Comparison of ENCODE assay signal across 12 cellular contexts in genomic region chr4:38562751-38563198, GRCh38.
A peak's percentile ranks its signal among the peaks of the same experiment; 100 is the strongest.
DNase-seq lines count a peak whose midpoint lies in the region; ATAC-seq and TF ChIP-seq lines count a peak whose summit lies in the region.
"Had no signal": no experiment of that assay in that cellular context is flagged by ENCODE, and none has a peak within 500 bp of the region (broad histone marks: within the 10 kb centered on the region; RNA-seq: fewer than 3 reads in every experiment).

No MANE protein-coding gene starts in this region.

- peaks cover 4% of the 10 kb centered on the region for H3K4me1 Mint-ChIP-seq in activated CD8-positive, alpha-beta memory T cell treated with anti-CD3 and anti-CD28 coated beads, Interleukin-2, amount 10 ng/mL, durations not matched to agents 7 days and 5 days

- no TSS peak for BruUV-seq in PC-9 (replicated peaks; lab: Mats Ljungman, UMichigan)

- H3K27ac ChIP-seq in SJCRH30 (peak overlapping the region; percentile 18; the same call in 1 of the 2 replicates), heart left ventricle (peak overlapping the region in 9 of 12 donors; percentile 28 to 77 (median 54)), psoas muscle (no peak overlapping the region), PC-9 (no peak overlapping the region)
- H3K27ac ChIP-seq: ascending aorta, tibial nerve had no signal

- H3K4me3 Mint-ChIP-seq in activated CD8-positive, alpha-beta memory T cell treated with anti-CD3 and anti-CD28 coated beads, Interleukin-2, amount 10 ng/mL, durations not matched to agents 7 days and 5 days, result no peak overlapping the region

- peaks cover 24% of the 10 kb centered on the region for H3K27me3 Mint-ChIP-seq in activated CD8-positive, alpha-beta memory T cell treated with anti-CD3 and anti-CD28 coated beads, Interleukin-2, amount 10 ng/mL, durations not matched to agents 7 days and 5 days

- H3K4me2 ChIP-seq in PC-9, result no peak overlapping the region

- in situ Hi-C loops in GM13976 (cut with MboI; ENCODE audit: low sequenced_read_pairs, unreplicated experiment), result no loop called here

- ATAC-seq in heart left ventricle (peak; percentile 79 to 96 (median 90)), psoas muscle (peak in 3 of 4 donors; percentile 41 to 57 (median 48))
- ATAC-seq in activated CD8-positive, alpha-beta memory T cell treated with anti-CD3 and anti-CD28 coated beads, Interleukin-2, amount 10 ng/mL, durations not matched to agents 7 days and 5 days, result no peak

- intact Hi-C loops in heart left ventricle (cut with DNase I), result loop anchor here in 3 of 10 donors (5.0 to 10.0 kb wide), 3 partner anchors 92 to 240 kb away; partner anchors contain the start of gene KLF3 (in 1 of the 3)
- intact Hi-C loops in psoas muscle (cut with DNase I), result loop anchor here in 1 of 2 donors (10.0 kb wide), 1 partner anchor 238 kb away; no protein-coding TSS in a partner anchor
- intact Hi-C loops in PC-9 (cut with micrococcal nuclease; ENCODE audit: unreplicated experiment), result no loop called here

- no peak overlapping the region for H3K4me3 ChIP-seq in SJCRH30
- no peak overlapping the region for H3K4me3 ChIP-seq in heart left ventricle
- H3K4me3 ChIP-seq in psoas muscle, result no peak overlapping the region
- no peak overlapping the region for H3K4me3 ChIP-seq in PC-9
- H3K4me3 ChIP-seq: ascending aorta, tibial nerve had no signal

- WGBS in heart left ventricle, 4 donors, result 27 to 40% (median 34%) methylated on average over 4 of the region's 4 CpGs
- 23 to 42% (median 24%) methylated on average over 4 of the region's 4 CpGs for WGBS in psoas muscle, 3 donors

- no peak for TF ChIP-seq CTCF in GM13976 (IDR thresholded peaks at IDR 0.05; ENCODE audit: borderline replicate concordance, control extremely low read depth, extremely low read depth, insufficient read depth, missing control alignments)
- no peak for TF ChIP-seq CTCF in heart left ventricle (IDR thresholded peaks at IDR 0.05)
- no peak for TF ChIP-seq CTCF in psoas muscle (IDR thresholded peaks at IDR 0.05)
- TF ChIP-seq CTCF in PC-9 (conservative IDR thresholded peaks at IDR 0.05), result no peak

- CTCF ChIA-PET in PC-9 (lab: Charles Lee), result no interaction called here
- CTCF ChIA-PET in activated CD8-positive, alpha-beta memory T cell treated with anti-CD3 and anti-CD28 coated beads, Interleukin-2, amount 10 ng/mL, durations not matched to agents 7 days and 5 days (lab: Charles Lee), result no interaction called here

- H3K36me3 ChIP-seq in SJCRH30 (no peaks in the 10 kb centered on the region), heart left ventricle (no peaks in the 10 kb centered on the region), psoas muscle (ENCODE audit: insufficient read depth in 1 of 2, low read depth in 1 of 2) (no peaks in the 10 kb centered on the region), PC-9 (ENCODE audit: low read depth) (no peaks in the 10 kb centered on the region)
- H3K36me3 ChIP-seq: ascending aorta, tibial nerve had no signal

- no peak overlapping the region for H2AFZ ChIP-seq in PC-9

- no peaks in the 10 kb centered on the region for H3K27me3 ChIP-seq in SJCRH30
- no peaks in the 10 kb centered on the region for H3K27me3 ChIP-seq in heart left ventricle
- no peaks in the 10 kb centered on the region for H3K27me3 ChIP-seq in psoas muscle (ENCODE audit: insufficient read depth in 3 of 3, low read length in 2 of 3)
- no peaks in the 10 kb centered on the region for H3K27me3 ChIP-seq in PC-9 (ENCODE audit: insufficient read depth, low read depth)
- H3K27me3 ChIP-seq: ascending aorta, tibial nerve had no signal

- no peaks in the 10 kb centered on the region for H3K36me3 Mint-ChIP-seq in activated CD8-positive, alpha-beta memory T cell treated with anti-CD3 and anti-CD28 coated beads, Interleukin-2, amount 10 ng/mL, durations not matched to agents 7 days and 5 days

- H3K9me2 ChIP-seq in PC-9 (ENCODE audit: insufficient read depth), result no peaks in the 10 kb centered on the region

- no peak for TF ChIP-seq POLR2A in heart left ventricle (IDR thresholded peaks at IDR 0.05)

- H3K9me3 Mint-ChIP-seq in activated CD8-positive, alpha-beta memory T cell treated with anti-CD3 and anti-CD28 coated beads, Interleukin-2, amount 10 ng/mL, durations not matched to agents 7 days and 5 days (ENCODE audit: low read depth), result no peaks in the 10 kb centered on the region

- DNase-seq in GM13976 (ENCODE audit: low spot score), result peak; percentile 30
- peak; percentile 77 to 88 for DNase-seq in SJCRH30
- peak in 4 of 5 donors; percentile 55 to 68 (median 64) for DNase-seq in heart left ventricle
- DNase-seq in psoas muscle, result peak; percentile 27 to 56
- DNase-seq in PC-9, result no peak
- DNase-seq in NCI-H2171 treated with DMSO at 0.1 percent for 48 hours (lab: John Stamatoyannopoulos, UW), result no peak
- DNase-seq in NCI-H82 treated with DMSO at 0.1 percent for 48 hours (lab: John Stamatoyannopoulos, UW; ENCODE audit: unreplicated experiment), result no peak
- no peak for DNase-seq in activated CD8-positive, alpha-beta memory T cell treated with anti-CD3 and anti-CD28 coated beads, Interleukin-2, amount 10 ng/mL, durations not matched to agents 7 days and 5 days
- DNase-seq: NCI-H1436 treated with DMSO at 0.1 percent for 48 hours, T-helper 9 cell had no signal

- H3F3A ChIP-seq in PC-9 (ENCODE audit: insufficient read depth, low read depth), result no peaks in the 10 kb centered on the region

- H4K20me1 ChIP-seq in PC-9 (ENCODE audit: insufficient read depth), result no peaks in the 10 kb centered on the region

- POLR2A ChIA-PET in PC-9 (lab: Charles Lee; ENCODE audit: unreplicated experiment), result no interaction called here

- H3K4me1 ChIP-seq in SJCRH30, result peaks cover 22% of the 10 kb centered on the region
- peaks cover 0 to 42% (median 29%) of the 10 kb centered on the region in 12 donors for H3K4me1 ChIP-seq in heart left ventricle
- H3K4me1 ChIP-seq in psoas muscle, result no peaks in the 10 kb centered on the region
- peaks cover 8% of the 10 kb centered on the region; the same call in 1 of the 2 replicates for H3K4me1 ChIP-seq in PC-9 (replicated peaks; ENCODE audit: insufficient read depth)

- H3K9me3 ChIP-seq in SJCRH30 (replicated peaks) (no peaks in the 10 kb centered on the region), heart left ventricle (no peaks in the 10 kb centered on the region), psoas muscle (no peaks in the 10 kb centered on the region), PC-9 (ENCODE audit: insufficient read depth, low read depth) (no peaks in the 10 kb centered on the region; the same call in 1 of the 2 replicates)
- H3K9me3 ChIP-seq: ascending aorta, tibial nerve had no signal

- no peak overlapping the region for H3K27ac Mint-ChIP-seq in activated CD8-positive, alpha-beta memory T cell treated with anti-CD3 and anti-CD28 coated beads, Interleukin-2, amount 10 ng/mL, durations not matched to agents 7 days and 5 days

- no peaks in the 10 kb centered on the region for H3K79me2 ChIP-seq in PC-9 (ENCODE audit: low read depth)

Comparison
In these comparisons a context has a peak if more than half of its experiments do, and no peak if none do; other contexts are left out.
1. DNase-seq: peak in GM13976 (single experiment), SJCRH30 (2 of 2), heart left ventricle (4 of 5) and psoas muscle (2 of 2); none in PC-9 (0 of 2), NCI-H2171 treated with DMSO at 0.1 percent for 48 hours (single experiment), NCI-H82 treated with DMSO at 0.1 percent for 48 hours (single experiment) and activated CD8-positive, alpha-beta memory T cell treated with anti-CD3 and anti-CD28 coated beads, Interleukin-2, amount 10 ng/mL, durations not matched to agents 7 days and 5 days (single experiment).
2. H3K27ac ChIP-seq: peak in SJCRH30 (single experiment) and heart left ventricle (9 of 12); none in psoas muscle (single experiment) and PC-9 (single experiment).